9 cellular contexts compared by ENCODE assay signal in genomic region chr7:5661941-5662340, GRCh38.
A peak's percentile ranks its signal among the peaks of the same experiment; 100 is the strongest.
DNase-seq lines count a peak whose midpoint lies in the region; ATAC-seq and TF ChIP-seq lines count a peak whose summit lies in the region.
"Had no signal": no experiment of that assay in that cellular context is flagged by ENCODE, and none has a peak within 500 bp of the region (broad histone marks: within the 10 kb centered on the region; RNA-seq: fewer than 3 reads in every experiment).

No MANE protein-coding gene starts in this region.

- CTCF ChIA-PET in T-cell (lab: Charles Lee) = no interaction called here

- POLR2A ChIA-PET in T-cell (lab: Charles Lee) = no interaction called here

- no peak overlapping the region for H3K27ac ChIP-seq in testis
- no peak overlapping the region for H3K27ac ChIP-seq in ovary

- no peak overlapping the region for H3K4me3 ChIP-seq in testis
- no peak overlapping the region for H3K4me3 ChIP-seq in ovary

- H3K9me3 ChIP-seq in testis (no peaks in the 10 kb centered on the region), ovary (no peaks in the 10 kb centered on the region)

- DNase-seq in Right ventricle myocardium superior (no peak), cardiac septum (ENCODE audit: low spot score) (no peak), T-cell (peak in 1 of 34 experiments; percentile 8), left ventricle myocardium superior (no peak), superior temporal gyrus (ENCODE audit: extremely low spot score) (peak; percentile 91), testis (no peak), ovary (no peak)
- no peak for DNase-seq in stimulated activated CD4-positive, alpha-beta T cell treated with anti-CD3 and anti-CD28 coated beads, Interleukin-1b, Interleukin-23, amount 100 ng/mL, for 48 hours
- DNase-seq: activated CD4-positive, alpha-beta T cell treated with anti-CD3 and anti-CD28 coated beads, Interleukin-2, amount 50 U/mL, for 4 hours had no signal

- H3K4me3 Mint-ChIP-seq in T-cell = no peak overlapping the region

- H3K4me1 ChIP-seq in testis = no peaks in the 10 kb centered on the region
- no peaks in the 10 kb centered on the region for H3K4me1 ChIP-seq in ovary (ENCODE audit: insufficient read depth)

- ATAC-seq in Right ventricle myocardium superior (ENCODE audit: poor library complexity) (peak; percentile 15), T-cell (replicated peaks in 1 of 4) (peak; percentile 43 to 60 (median 50)), left ventricle myocardium superior (peak; percentile 38)

- no peaks in the 10 kb centered on the region for H3K9me3 Mint-ChIP-seq in T-cell

- H3K36me3 Mint-ChIP-seq in T-cell = peaks cover 21% of the 10 kb centered on the region

- H3K27ac Mint-ChIP-seq in T-cell = peak overlapping the region; percentile 41 to 70

- no peak for TF ChIP-seq EP300 in ovary (IDR thresholded peaks at IDR 0.05)

- no peaks in the 10 kb centered on the region for H3K27me3 ChIP-seq in testis
- H3K27me3 ChIP-seq in ovary = no peaks in the 10 kb centered on the region

- TF ChIP-seq POLR2A in testis (IDR thresholded peaks at IDR 0.05) (no peak), ovary (IDR thresholded peaks at IDR 0.05) (no peak)

- intact Hi-C loops in Right ventricle myocardium superior (cut with DNase I) = no loop called here
- intact Hi-C loops in cardiac septum (cut with DNase I) = no loop called here
- intact Hi-C loops in left ventricle myocardium superior (cut with micrococcal nuclease) = no loop called here
- intact Hi-C loops in testis (cut with DNase I; ENCODE audit: low total_unique reads) = no loop called here
- intact Hi-C loops in ovary (cut with DNase I) = loop anchor here in 1 of 4 donors (10.0 kb wide), 1 partner anchor 167 kb away; no protein-coding TSS in a partner anchor

- H3K4me1 Mint-ChIP-seq in T-cell = peaks cover 22 to 33% (median 26%) of the 10 kb centered on the region in 3 donors

- TF ChIP-seq CTCF in testis (IDR thresholded peaks at IDR 0.05) (no peak), ovary (IDR thresholded peaks at IDR 0.05) (no peak)

- 79 to 87% methylated on average over 8 of the region's 8 CpGs for WGBS in testis, 2 donors
- WGBS in ovary, 3 donors = 67 to 73% (median 71%) methylated on average over 8 of the region's 8 CpGs

- no peaks in the 10 kb centered on the region for H3K27me3 Mint-ChIP-seq in T-cell

- H3K36me3 ChIP-seq in testis (ENCODE audit: low read depth, missing control alignments) (no peaks in the 10 kb centered on the region), ovary (no peaks in the 10 kb centered on the region)
